Comparison of ENCODE assay signal across 13 cellular contexts in the genomic region with DNA sequence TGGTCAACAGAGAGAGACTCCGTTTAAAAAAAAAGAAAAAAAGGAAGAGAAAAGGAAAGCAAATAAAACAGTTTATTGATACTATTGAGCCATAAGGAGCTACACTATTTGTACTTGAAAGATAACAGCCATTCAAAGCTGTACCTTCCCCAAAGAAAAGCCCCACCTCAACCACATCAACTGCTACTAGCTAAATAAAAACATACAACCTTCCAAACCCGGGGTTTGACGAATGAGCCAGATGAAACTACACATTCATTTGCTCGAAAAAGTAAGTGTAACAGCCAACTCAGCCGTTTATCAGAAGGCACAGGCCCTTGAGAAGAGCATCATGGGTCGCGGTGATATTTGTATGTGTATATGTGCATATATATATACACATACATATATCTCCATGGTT.
A peak's percentile ranks its signal among the peaks of the same experiment; 100 is the strongest.
DNase-seq lines count a peak whose midpoint lies in the region; ATAC-seq and TF ChIP-seq lines count a peak whose summit lies in the region.
"Had no signal": no experiment of that assay in that cellular context is flagged by ENCODE, and none has a peak within 500 bp of the region (broad histone marks: within the 10 kb centered on the region; RNA-seq: fewer than 3 reads in every experiment).

No MANE protein-coding gene starts in this region.

- POLR2A ChIA-PET in activated CD8-positive, alpha-beta T cell treated with anti-CD3 and anti-CD28 coated beads for 36 hours (lab: Charles Lee), result interaction anchor here (1.0 to 1.5 kb wide), 3 partner anchors 20 to 77 kb away, joined by 3 to 5 read pairs (median 4); no protein-coding TSS in a partner anchor
- POLR2A ChIA-PET in activated CD8-positive, alpha-beta T cell treated with anti-CD3 and anti-CD28 coated beads, Interleukin-2, amount 10 ng/mL, durations not matched to agents 7 days and 5 days (lab: Charles Lee), result interaction anchor here (0.6 to 1.2 kb wide), 4 partner anchors 19 to 138 kb away, joined by 3 to 5 read pairs (median 4); no protein-coding TSS in a partner anchor

- no peaks in the 10 kb centered on the region for H3K27me3 Mint-ChIP-seq in activated CD8-positive, alpha-beta T cell treated with anti-CD3 and anti-CD28 coated beads for 36 hours
- H3K27me3 Mint-ChIP-seq in activated CD8-positive, alpha-beta T cell treated with anti-CD3 and anti-CD28 coated beads, Interleukin-2, amount 10 ng/mL, durations not matched to agents 7 days and 5 days (ENCODE audit: low read depth), result no peaks in the 10 kb centered on the region
- no peaks in the 10 kb centered on the region for H3K27me3 Mint-ChIP-seq in stimulated activated naive B cell treated with anti-CD40 and anti-IgM and Interleukin-4, amounts not matched to agents 10 μg/mL and 1 μg/mL and 100 μg/mL, for 72 hours

- no peak overlapping the region for H3K4me3 ChIP-seq in Jurkat, Clone E6-1 (ENCODE audit: low read length)
- H3K4me3 ChIP-seq in dorsolateral prefrontal cortex (no peak overlapping the region), psoas muscle (no peak overlapping the region)
- H3K4me3 ChIP-seq: pancreas, PC-9 had no signal

- no peaks in the 10 kb centered on the region for H3K36me3 ChIP-seq in psoas muscle (ENCODE audit: insufficient read depth in 1 of 2, low read depth in 1 of 2)
- H3K36me3 ChIP-seq: pancreas had no signal

- 90 to 92% (median 92%) methylated on average over 7 of the region's 7 CpGs for WGBS in psoas muscle, 3 donors

- H3K4me3 Mint-ChIP-seq in activated CD8-positive, alpha-beta T cell treated with anti-CD3 and anti-CD28 coated beads for 36 hours, result no peak overlapping the region
- no peak overlapping the region for H3K4me3 Mint-ChIP-seq in activated CD8-positive, alpha-beta T cell treated with anti-CD3 and anti-CD28 coated beads, Interleukin-2, amount 10 ng/mL, durations not matched to agents 7 days and 5 days
- peak overlapping the region; percentile 69 to 71 for H3K4me3 Mint-ChIP-seq in stimulated activated naive B cell treated with anti-CD40 and anti-IgM and Interleukin-4, amounts not matched to agents 10 μg/mL and 1 μg/mL and 100 μg/mL, for 72 hours

- peak; percentile 37 for DNase-seq in activated CD8-positive, alpha-beta T cell treated with anti-CD3 and anti-CD28 coated beads for 36 hours
- DNase-seq in activated CD8-positive, alpha-beta T cell treated with anti-CD3 and anti-CD28 coated beads, Interleukin-2, amount 10 ng/mL, durations not matched to agents 7 days and 5 days, result no peak
- peak; percentile 48 for DNase-seq in Jurkat, Clone E6-1 (ENCODE audit: low read depth, low spot score)
- DNase-seq in dorsolateral prefrontal cortex, result no peak
- DNase-seq in stimulated activated naive B cell treated with anti-CD40 and anti-IgM and Interleukin-4, amounts not matched to agents 10 μg/mL and 1 μg/mL and 100 μg/mL, for 72 hours, result no peak
- DNase-seq in HuH-7.5 (ENCODE audit: low spot score), result no peak
- no peak for DNase-seq in amygdala (lab: John Stamatoyannopoulos, UW)
- DNase-seq in psoas muscle, result no peak
- DNase-seq: activated CD4-positive, alpha-beta T cell treated with anti-CD3 and anti-CD28 coated beads, Interleukin-2, amount 50 U/mL, for 4 hours; dermis blood vessel endothelial cell; mesenchymal stem cell; pancreas; PC-9 had no signal

- no peaks in the 10 kb centered on the region for H3K27me3 ChIP-seq in dorsolateral prefrontal cortex
- H3K27me3 ChIP-seq in psoas muscle (ENCODE audit: insufficient read depth in 3 of 3, low read length in 2 of 3), result no peaks in the 10 kb centered on the region
- H3K27me3 ChIP-seq: pancreas had no signal

- peaks cover 2% of the 10 kb centered on the region for H3K9me3 Mint-ChIP-seq in activated CD8-positive, alpha-beta T cell treated with anti-CD3 and anti-CD28 coated beads for 36 hours
- H3K9me3 Mint-ChIP-seq in activated CD8-positive, alpha-beta T cell treated with anti-CD3 and anti-CD28 coated beads, Interleukin-2, amount 10 ng/mL, durations not matched to agents 7 days and 5 days (ENCODE audit: insufficient read depth), result no peaks in the 10 kb centered on the region
- no peaks in the 10 kb centered on the region for H3K9me3 Mint-ChIP-seq in stimulated activated naive B cell treated with anti-CD40 and anti-IgM and Interleukin-4, amounts not matched to agents 10 μg/mL and 1 μg/mL and 100 μg/mL, for 72 hours

- peaks cover 61% of the 10 kb centered on the region for H3K4me1 Mint-ChIP-seq in activated CD8-positive, alpha-beta T cell treated with anti-CD3 and anti-CD28 coated beads for 36 hours (ENCODE audit: low read depth)
- H3K4me1 Mint-ChIP-seq in activated CD8-positive, alpha-beta T cell treated with anti-CD3 and anti-CD28 coated beads, Interleukin-2, amount 10 ng/mL, durations not matched to agents 7 days and 5 days (ENCODE audit: low read depth), result peaks cover 52% of the 10 kb centered on the region
- H3K4me1 Mint-ChIP-seq in stimulated activated naive B cell treated with anti-CD40 and anti-IgM and Interleukin-4, amounts not matched to agents 10 μg/mL and 1 μg/mL and 100 μg/mL, for 72 hours, result peaks cover 43 to 63% of the 10 kb centered on the region in 2 donors

- peaks cover 1% of the 10 kb centered on the region for H3K36me3 Mint-ChIP-seq in activated CD8-positive, alpha-beta T cell treated with anti-CD3 and anti-CD28 coated beads for 36 hours (ENCODE audit: low read depth)
- peaks cover 3% of the 10 kb centered on the region for H3K36me3 Mint-ChIP-seq in activated CD8-positive, alpha-beta T cell treated with anti-CD3 and anti-CD28 coated beads, Interleukin-2, amount 10 ng/mL, durations not matched to agents 7 days and 5 days (ENCODE audit: low read depth)
- peaks cover 2 to 7% of the 10 kb centered on the region in 2 donors for H3K36me3 Mint-ChIP-seq in stimulated activated naive B cell treated with anti-CD40 and anti-IgM and Interleukin-4, amounts not matched to agents 10 μg/mL and 1 μg/mL and 100 μg/mL, for 72 hours

- H3K27ac Mint-ChIP-seq in activated CD8-positive, alpha-beta T cell treated with anti-CD3 and anti-CD28 coated beads for 36 hours, result peak overlapping the region; percentile 23
- H3K27ac Mint-ChIP-seq in activated CD8-positive, alpha-beta T cell treated with anti-CD3 and anti-CD28 coated beads, Interleukin-2, amount 10 ng/mL, durations not matched to agents 7 days and 5 days, result no peak overlapping the region
- H3K27ac Mint-ChIP-seq in stimulated activated naive B cell treated with anti-CD40 and anti-IgM and Interleukin-4, amounts not matched to agents 10 μg/mL and 1 μg/mL and 100 μg/mL, for 72 hours, result peak overlapping the region; percentile 80

- intact Hi-C loops in activated CD8-positive, alpha-beta T cell treated with anti-CD3 and anti-CD28 coated beads for 36 hours (cut with micrococcal nuclease), result loop anchor here (5.0 kb wide), 1 partner anchor 33 kb away; no protein-coding TSS in a partner anchor
- intact Hi-C loops in dorsolateral prefrontal cortex (cut with DNase I) (no loop called here), psoas muscle (cut with DNase I) (no loop called here)

- CTCF ChIA-PET in activated CD8-positive, alpha-beta T cell treated with anti-CD3 and anti-CD28 coated beads for 36 hours (lab: Charles Lee), result interaction anchor here (0.7 to 1.5 kb wide), 7 partner anchors 20 to 101 kb away, joined by 3 to 6 read pairs (median 3); no protein-coding TSS in a partner anchor
- CTCF ChIA-PET in activated CD8-positive, alpha-beta T cell treated with anti-CD3 and anti-CD28 coated beads, Interleukin-2, amount 10 ng/mL, durations not matched to agents 7 days and 5 days (lab: Charles Lee), result interaction anchor here (0.9 to 1.4 kb wide), 7 partner anchors 9 to 184 kb away, joined by 3 to 5 read pairs (median 3); no protein-coding TSS in a partner anchor

- H3K27ac ChIP-seq in dorsolateral prefrontal cortex (peak overlapping the region; percentile 20 to 100 (median 86)), psoas muscle (no peak overlapping the region)
- H3K27ac ChIP-seq: PC-9 had no signal

- ATAC-seq in activated CD8-positive, alpha-beta T cell treated with anti-CD3 and anti-CD28 coated beads for 36 hours, result peak; percentile 21
- ATAC-seq in activated CD8-positive, alpha-beta T cell treated with anti-CD3 and anti-CD28 coated beads, Interleukin-2, amount 10 ng/mL, durations not matched to agents 7 days and 5 days, result no peak
- ATAC-seq in stimulated activated naive B cell treated with anti-CD40 and anti-IgM and Interleukin-4, amounts not matched to agents 10 μg/mL and 1 μg/mL and 100 μg/mL, for 72 hours (replicated peaks), result peak; percentile 17 to 36
- no peak for ATAC-seq in psoas muscle

- no peak for TF ChIP-seq CTCF in activated CD8-positive, alpha-beta T cell treated with anti-CD3 and anti-CD28 coated beads for 36 hours (IDR thresholded peaks at IDR 0.05)
- TF ChIP-seq CTCF in dorsolateral prefrontal cortex (IDR thresholded peaks at IDR 0.05 in 54 of 56, conservative IDR thresholded peaks at IDR 0.05 in 2 of 56; ENCODE audit: low read depth in 1 of 56, partially characterized antibody in 56 of 56), result no peak
- no peak for TF ChIP-seq CTCF in psoas muscle (IDR thresholded peaks at IDR 0.05)

- no peaks in the 10 kb centered on the region for H3K9me3 ChIP-seq in psoas muscle
- H3K9me3 ChIP-seq: pancreas had no signal

- peaks cover 15% of the 10 kb centered on the region for H3K4me1 ChIP-seq in psoas muscle

Comparison
In these comparisons a context has a peak if more than half of its experiments do, and no peak if none do; other contexts are left out.
1. ATAC-seq: peak in activated CD8-positive, alpha-beta T cell treated with anti-CD3 and anti-CD28 coated beads for 36 hours (single experiment) and stimulated activated naive B cell treated with anti-CD40 and anti-IgM and Interleukin-4, amounts not matched to agents 10 μg/mL and 1 μg/mL and 100 μg/mL, for 72 hours (2 of 2); none in activated CD8-positive, alpha-beta T cell treated with anti-CD3 and anti-CD28 coated beads, Interleukin-2, amount 10 ng/mL, durations not matched to agents 7 days and 5 days (single experiment) and psoas muscle (0 of 4).
2. DNase-seq: peak in activated CD8-positive, alpha-beta T cell treated with anti-CD3 and anti-CD28 coated beads for 36 hours (single experiment) and Jurkat, Clone E6-1 (single experiment); none in activated CD8-positive, alpha-beta T cell treated with anti-CD3 and anti-CD28 coated beads, Interleukin-2, amount 10 ng/mL, durations not matched to agents 7 days and 5 days (single experiment), dorsolateral prefrontal cortex (0 of 10), stimulated activated naive B cell treated with anti-CD40 and anti-IgM and Interleukin-4, amounts not matched to agents 10 μg/mL and 1 μg/mL and 100 μg/mL, for 72 hours (single experiment), HuH-7.5 (single experiment), amygdala (0 of 56) and psoas muscle (0 of 2).
3. H3K4me3 Mint-ChIP-seq: peak in stimulated activated naive B cell treated with anti-CD40 and anti-IgM and Interleukin-4, amounts not matched to agents 10 μg/mL and 1 μg/mL and 100 μg/mL, for 72 hours (2 of 2); none in activated CD8-positive, alpha-beta T cell treated with anti-CD3 and anti-CD28 coated beads for 36 hours (single experiment) and activated CD8-positive, alpha-beta T cell treated with anti-CD3 and anti-CD28 coated beads, Interleukin-2, amount 10 ng/mL, durations not matched to agents 7 days and 5 days (single experiment).